ENCODE assay signal across 1 cellular context in the genomic region with DNA sequence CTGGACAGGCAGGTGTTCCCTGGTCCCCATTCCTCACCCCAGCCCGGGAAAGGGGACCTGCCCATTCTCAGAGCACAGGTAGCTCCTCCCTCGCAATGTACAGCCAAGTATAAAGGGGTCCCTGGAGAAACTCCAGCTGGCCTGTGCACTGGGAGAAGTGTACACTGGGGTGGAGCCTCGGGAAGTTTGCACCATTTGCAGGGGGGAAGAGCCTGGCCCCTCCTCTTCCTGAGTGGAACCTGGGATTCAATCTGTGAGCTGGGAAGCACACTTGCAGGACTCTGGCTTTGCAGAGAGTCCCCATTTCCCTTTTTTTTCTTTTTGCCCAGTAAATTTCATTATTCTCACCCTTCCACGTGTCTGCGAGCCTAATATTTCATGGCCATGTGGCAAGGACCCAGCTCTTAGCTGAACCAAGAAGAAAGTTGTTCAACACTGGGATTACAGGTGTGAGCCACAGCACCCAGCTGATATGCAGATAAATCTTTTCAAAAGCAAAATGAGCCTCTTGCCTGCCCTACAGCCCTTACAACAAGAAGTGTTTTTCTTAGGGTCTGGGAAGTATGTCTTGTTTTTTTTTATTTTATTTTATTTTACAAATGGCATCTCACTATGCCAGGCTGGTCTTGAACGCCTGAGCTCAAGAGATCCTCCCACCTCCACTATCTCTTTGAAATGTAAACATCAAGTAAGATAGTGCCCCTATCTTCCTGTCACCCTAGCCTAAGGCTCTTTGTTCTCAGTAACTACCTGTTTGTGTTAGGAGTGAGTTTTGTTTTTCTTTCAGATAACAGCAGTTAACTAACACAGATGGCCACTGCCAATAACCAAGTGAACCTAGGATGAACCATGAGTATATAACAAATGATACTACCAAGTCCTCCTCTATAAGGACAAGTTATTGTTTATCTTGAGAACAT.
TF ChIP-seq lines count a peak whose summit lies in the region.

No MANE protein-coding gene starts in this region.

TF ChIP-seq in HepG2, 621 proteins besides CTCF, POLR2A, EP300 and RAD21 (continued from another document and continues in another):
- TF ChIP-seq, protein P1, sequence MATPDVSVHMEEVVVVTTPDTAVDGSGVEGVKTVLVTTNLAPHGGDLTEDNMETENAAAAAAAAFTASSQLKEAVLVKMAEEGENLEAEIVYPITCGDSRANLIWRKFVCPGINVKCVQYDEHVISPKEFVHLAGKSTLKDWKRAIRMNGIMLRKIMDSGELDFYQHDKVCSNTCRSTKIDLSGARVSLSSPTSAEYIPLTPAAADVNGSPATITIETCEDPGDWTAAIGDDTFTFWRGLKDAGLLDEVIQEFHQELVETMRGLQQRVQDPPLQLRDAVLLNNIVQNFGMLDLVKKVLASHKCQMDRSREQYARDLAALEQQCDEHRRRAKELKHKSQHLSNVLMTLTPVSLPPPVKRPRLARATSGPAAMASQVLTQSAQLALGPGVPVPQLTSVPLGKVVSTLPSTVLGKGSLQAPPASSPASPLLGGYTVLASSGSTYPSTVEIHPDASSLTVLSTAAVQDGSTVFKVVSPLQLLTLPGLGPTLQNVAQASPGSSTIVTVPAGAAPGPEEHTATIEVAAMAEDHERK (CRISPR knock-in tag; IDR thresholded peaks at IDR 0.05; ENCODE audit: low read depth): no peak
- TF ChIP-seq CCAR2 (optimal IDR thresholded peaks at IDR 0.05; ENCODE audit: low read depth, low read length) (peak; percentile 29), ZNF598 (CRISPR knock-in tag; IDR thresholded peaks at IDR 0.05; ENCODE audit: borderline replicate concordance) (no peak), CHCHD3 (CRISPR knock-in tag; IDR thresholded peaks at IDR 0.05) (no peak), KAT8 (CRISPR knock-in tag; IDR thresholded peaks at IDR 0.05) (peak; percentile 54; the same call in 1 of the 2 replicates), ZNF331 (CRISPR knock-in tag; IDR thresholded peaks at IDR 0.05) (peak; percentile 74; the same call in 1 of the 2 replicates), ZNF773 (CRISPR knock-in tag; IDR thresholded peaks at IDR 0.05; ENCODE audit: borderline replicate concordance) (no peak), CBFB (CRISPR knock-in tag; IDR thresholded peaks at IDR 0.05) (0 out of 2 replicates have a peak, but pooled peaks have one; percentile 29), KDM3A (CRISPR knock-in tag; IDR thresholded peaks at IDR 0.05; ENCODE audit: low read depth) (no peak), ZNF766 (CRISPR knock-in tag; IDR thresholded peaks at IDR 0.05; ENCODE audit: borderline replicate concordance) (no peak), LCORL (IDR thresholded peaks at IDR 0.05) (no peak), LCORL (CRISPR knock-in tag; IDR thresholded peaks at IDR 0.05) (peak; percentile 57; the same call in 1 of the 2 replicates), YEATS2 (CRISPR knock-in tag; IDR thresholded peaks at IDR 0.05; ENCODE audit: borderline replicate concordance) (no peak), ZNF7 (CRISPR knock-in tag; IDR thresholded peaks at IDR 0.05) (no peak), ZNF232 (CRISPR knock-in tag; IDR thresholded peaks at IDR 0.05; ENCODE audit: borderline replicate concordance) (no peak), HOXA3 (CRISPR knock-in tag; IDR thresholded peaks at IDR 0.05) (no peak), ZNF674 (CRISPR knock-in tag; IDR thresholded peaks at IDR 0.05; ENCODE audit: low read depth) (no peak), ZNF660 (CRISPR knock-in tag; IDR thresholded peaks at IDR 0.05; ENCODE audit: borderline replicate concordance, low read depth) (no peak), EEA1 (CRISPR knock-in tag; IDR thresholded peaks at IDR 0.05; ENCODE audit: borderline replicate concordance) (no peak), ZNF136 (CRISPR knock-in tag; IDR thresholded peaks at IDR 0.05; ENCODE audit: low read depth) (peak; percentile 58; the same call in 1 of the 2 replicates), ZSCAN25 (CRISPR knock-in tag; IDR thresholded peaks at IDR 0.05) (0 out of 2 replicates have a peak, but pooled peaks have one; percentile 17), EZH2 (conservative IDR thresholded peaks at IDR 0.05; ENCODE audit: low read depth, low read length) (no peak), HMG20A (CRISPR knock-in tag; IDR thresholded peaks at IDR 0.05; ENCODE audit: borderline replicate concordance) (peak; percentile 91), AGO2 (optimal IDR thresholded peaks at IDR 0.05; ENCODE audit: low read depth, low read length) (no peak), KLF6 (CRISPR knock-in tag; IDR thresholded peaks at IDR 0.05) (no peak), TCF7L2 (IDR thresholded peaks at IDR 0.05; ENCODE audit: low read depth, low read length) (peak; percentile 68)
- TF ChIP-seq, protein P2, sequence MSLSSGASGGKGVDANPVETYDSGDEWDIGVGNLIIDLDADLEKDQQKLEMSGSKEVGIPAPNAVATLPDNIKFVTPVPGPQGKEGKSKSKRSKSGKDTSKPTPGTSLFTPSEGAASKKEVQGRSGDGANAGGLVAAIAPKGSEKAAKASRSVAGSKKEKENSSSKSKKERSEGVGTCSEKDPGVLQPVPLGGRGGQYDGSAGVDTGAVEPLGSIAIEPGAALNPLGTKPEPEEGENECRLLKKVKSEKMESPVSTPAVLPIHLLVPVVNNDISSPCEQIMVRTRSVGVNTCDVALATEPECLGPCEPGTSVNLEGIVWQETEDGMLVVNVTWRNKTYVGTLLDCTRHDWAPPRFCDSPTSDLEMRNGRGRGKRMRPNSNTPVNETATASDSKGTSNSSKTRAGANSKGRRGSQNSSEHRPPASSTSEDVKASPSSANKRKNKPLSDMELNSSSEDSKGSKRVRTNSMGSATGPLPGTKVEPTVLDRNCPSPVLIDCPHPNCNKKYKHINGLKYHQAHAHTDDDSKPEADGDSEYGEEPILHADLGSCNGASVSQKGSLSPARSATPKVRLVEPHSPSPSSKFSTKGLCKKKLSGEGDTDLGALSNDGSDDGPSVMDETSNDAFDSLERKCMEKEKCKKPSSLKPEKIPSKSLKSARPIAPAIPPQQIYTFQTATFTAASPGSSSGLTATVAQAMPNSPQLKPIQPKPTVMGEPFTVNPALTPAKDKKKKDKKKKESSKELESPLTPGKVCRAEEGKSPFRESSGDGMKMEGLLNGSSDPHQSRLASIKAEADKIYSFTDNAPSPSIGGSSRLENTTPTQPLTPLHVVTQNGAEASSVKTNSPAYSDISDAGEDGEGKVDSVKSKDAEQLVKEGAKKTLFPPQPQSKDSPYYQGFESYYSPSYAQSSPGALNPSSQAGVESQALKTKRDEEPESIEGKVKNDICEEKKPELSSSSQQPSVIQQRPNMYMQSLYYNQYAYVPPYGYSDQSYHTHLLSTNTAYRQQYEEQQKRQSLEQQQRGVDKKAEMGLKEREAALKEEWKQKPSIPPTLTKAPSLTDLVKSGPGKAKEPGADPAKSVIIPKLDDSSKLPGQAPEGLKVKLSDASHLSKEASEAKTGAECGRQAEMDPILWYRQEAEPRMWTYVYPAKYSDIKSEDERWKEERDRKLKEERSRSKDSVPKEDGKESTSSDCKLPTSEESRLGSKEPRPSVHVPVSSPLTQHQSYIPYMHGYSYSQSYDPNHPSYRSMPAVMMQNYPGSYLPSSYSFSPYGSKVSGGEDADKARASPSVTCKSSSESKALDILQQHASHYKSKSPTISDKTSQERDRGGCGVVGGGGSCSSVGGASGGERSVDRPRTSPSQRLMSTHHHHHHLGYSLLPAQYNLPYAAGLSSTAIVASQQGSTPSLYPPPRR (CRISPR knock-in tag; IDR thresholded peaks at IDR 0.05; ENCODE audit: borderline replicate concordance): peak; percentile 97
- TF ChIP-seq, protein P3, sequence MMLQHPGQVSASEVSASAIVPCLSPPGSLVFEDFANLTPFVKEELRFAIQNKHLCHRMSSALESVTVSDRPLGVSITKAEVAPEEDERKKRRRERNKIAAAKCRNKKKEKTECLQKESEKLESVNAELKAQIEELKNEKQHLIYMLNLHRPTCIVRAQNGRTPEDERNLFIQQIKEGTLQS (CRISPR knock-in tag; IDR thresholded peaks at IDR 0.05): no peak
- TF ChIP-seq, protein P4, sequence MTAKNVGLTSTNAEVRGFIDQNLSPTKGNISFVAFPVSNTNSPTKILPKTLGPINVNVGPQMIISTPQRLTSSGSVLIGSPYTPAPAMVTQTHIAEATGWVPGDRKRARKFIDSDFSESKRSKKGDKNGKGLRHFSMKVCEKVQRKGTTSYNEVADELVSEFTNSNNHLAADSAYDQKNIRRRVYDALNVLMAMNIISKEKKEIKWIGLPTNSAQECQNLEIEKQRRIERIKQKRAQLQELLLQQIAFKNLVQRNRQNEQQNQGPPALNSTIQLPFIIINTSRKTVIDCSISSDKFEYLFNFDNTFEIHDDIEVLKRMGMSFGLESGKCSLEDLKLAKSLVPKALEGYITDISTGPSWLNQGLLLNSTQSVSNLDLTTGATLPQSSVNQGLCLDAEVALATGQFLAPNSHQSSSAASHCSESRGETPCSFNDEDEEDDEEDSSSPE (CRISPR knock-in tag; IDR thresholded peaks at IDR 0.05): no peak
- TF ChIP-seq, protein P5, sequence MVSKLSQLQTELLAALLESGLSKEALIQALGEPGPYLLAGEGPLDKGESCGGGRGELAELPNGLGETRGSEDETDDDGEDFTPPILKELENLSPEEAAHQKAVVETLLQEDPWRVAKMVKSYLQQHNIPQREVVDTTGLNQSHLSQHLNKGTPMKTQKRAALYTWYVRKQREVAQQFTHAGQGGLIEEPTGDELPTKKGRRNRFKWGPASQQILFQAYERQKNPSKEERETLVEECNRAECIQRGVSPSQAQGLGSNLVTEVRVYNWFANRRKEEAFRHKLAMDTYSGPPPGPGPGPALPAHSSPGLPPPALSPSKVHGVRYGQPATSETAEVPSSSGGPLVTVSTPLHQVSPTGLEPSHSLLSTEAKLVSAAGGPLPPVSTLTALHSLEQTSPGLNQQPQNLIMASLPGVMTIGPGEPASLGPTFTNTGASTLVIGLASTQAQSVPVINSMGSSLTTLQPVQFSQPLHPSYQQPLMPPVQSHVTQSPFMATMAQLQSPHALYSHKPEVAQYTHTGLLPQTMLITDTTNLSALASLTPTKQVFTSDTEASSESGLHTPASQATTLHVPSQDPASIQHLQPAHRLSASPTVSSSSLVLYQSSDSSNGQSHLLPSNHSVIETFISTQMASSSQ (IDR thresholded peaks at IDR 0.05; ENCODE audit: low read depth): peak; percentile 49; the same call in 1 of the 2 replicates
- TF ChIP-seq, protein P5 (CRISPR knock-in tag; IDR thresholded peaks at IDR 0.05; ENCODE audit: borderline replicate concordance): peak; percentile 74; the same call in 1 of the 2 replicates
- TF ChIP-seq, protein P6, sequence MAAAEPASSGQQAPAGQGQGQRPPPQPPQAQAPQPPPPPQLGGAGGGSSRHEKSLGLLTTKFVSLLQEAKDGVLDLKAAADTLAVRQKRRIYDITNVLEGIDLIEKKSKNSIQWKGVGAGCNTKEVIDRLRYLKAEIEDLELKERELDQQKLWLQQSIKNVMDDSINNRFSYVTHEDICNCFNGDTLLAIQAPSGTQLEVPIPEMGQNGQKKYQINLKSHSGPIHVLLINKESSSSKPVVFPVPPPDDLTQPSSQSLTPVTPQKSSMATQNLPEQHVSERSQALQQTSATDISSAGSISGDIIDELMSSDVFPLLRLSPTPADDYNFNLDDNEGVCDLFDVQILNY (CRISPR knock-in tag; conservative IDR thresholded peaks at IDR 0.05): no peak
- TF ChIP-seq, protein P7, sequence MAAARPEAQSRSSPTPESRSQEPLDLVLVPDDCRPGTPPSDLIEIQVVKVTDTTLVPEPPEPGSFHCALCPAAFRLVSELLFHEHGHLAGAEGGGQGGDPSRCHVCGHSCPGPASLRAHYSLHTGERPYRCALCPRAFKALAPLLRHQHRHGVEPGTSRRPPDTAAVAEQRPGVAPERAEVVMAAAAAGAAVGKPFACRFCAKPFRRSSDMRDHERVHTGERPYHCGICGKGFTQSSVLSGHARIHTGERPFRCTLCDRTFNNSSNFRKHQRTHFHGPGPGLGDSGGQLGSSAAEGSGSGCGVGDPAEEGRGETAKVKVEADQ (CRISPR knock-in tag; IDR thresholded peaks at IDR 0.05; ENCODE audit: borderline replicate concordance): 0 out of 2 replicates have a peak, but pooled peaks have one; percentile 63
- TF ChIP-seq, protein P8, sequence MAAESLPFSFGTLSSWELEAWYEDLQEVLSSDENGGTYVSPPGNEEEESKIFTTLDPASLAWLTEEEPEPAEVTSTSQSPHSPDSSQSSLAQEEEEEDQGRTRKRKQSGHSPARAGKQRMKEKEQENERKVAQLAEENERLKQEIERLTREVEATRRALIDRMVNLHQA (CRISPR knock-in tag; IDR thresholded peaks at IDR 0.05): no peak
- TF ChIP-seq, protein P9, sequence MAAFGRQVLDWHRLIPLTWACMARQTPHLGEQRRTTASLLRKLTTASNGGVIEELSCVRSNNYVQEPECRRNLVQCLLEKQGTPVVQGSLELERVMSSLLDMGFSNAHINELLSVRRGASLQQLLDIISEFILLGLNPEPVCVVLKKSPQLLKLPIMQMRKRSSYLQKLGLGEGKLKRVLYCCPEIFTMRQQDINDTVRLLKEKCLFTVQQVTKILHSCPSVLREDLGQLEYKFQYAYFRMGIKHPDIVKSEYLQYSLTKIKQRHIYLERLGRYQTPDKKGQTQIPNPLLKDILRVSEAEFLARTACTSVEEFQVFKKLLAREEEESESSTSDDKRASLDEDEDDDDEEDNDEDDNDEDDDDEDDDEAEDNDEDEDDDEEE (CRISPR knock-in tag; IDR thresholded peaks at IDR 0.05): no peak
